In genomic region chr9:127204771-127205470, GRCh38 we compare ENCODE assay signal across 9 cellular contexts. TPM values are rescaled to one million over a fixed set of nuclear protein-coding genes. Genes with fewer than 3 reads are reported as not detected.
A peak's percentile ranks its signal among the peaks of the same experiment; 100 is the strongest.
DNase-seq lines count a peak whose midpoint lies in the region; ATAC-seq, FAIRE-seq and TF ChIP-seq lines count a peak whose summit lies in the region.
"Had no signal": no experiment of that assay in that cellular context is flagged by ENCODE, and none has a peak within 500 bp of the region (broad histone marks: within the 10 kb centered on the region; RNA-seq: fewer than 3 reads in every experiment).

No MANE protein-coding gene starts in this region.

- DNase-seq in Daoy (ENCODE audit: low read depth) = peak; percentile 76
- peak; percentile 82 for DNase-seq in M059J (ENCODE audit: low read depth)
- peak; percentile 67 for DNase-seq in adipocyte (ENCODE audit: low read depth)
- DNase-seq in HepG2 (ENCODE audit: low spot score) = peak; percentile 31
- DNase-seq in lower leg skin (ENCODE audit: low spot score in 2 of 2) = no peak
- no peak for DNase-seq in esophagus squamous epithelium (lab: John Stamatoyannopoulos, UW)
- no peak for DNase-seq in NCI-H226
- DNase-seq in CD4-positive, alpha-beta memory T cell = no peak

- H3K27me3 ChIP-seq in adipocyte (replicated peaks; ENCODE audit: control insufficient read depth, insufficient read depth, low read length) (peaks cover 43% of the 10 kb centered on the region), HepG2 (ENCODE audit: control insufficient read depth in 1 of 2, insufficient read depth in 2 of 2, low read length in 2 of 2) (no peaks in the 10 kb centered on the region), esophagus squamous epithelium (no peaks in the 10 kb centered on the region)
- H3K27me3 ChIP-seq in CD4-positive, alpha-beta memory T cell (ENCODE audit: insufficient read depth, low read length) = no peaks in the 10 kb centered on the region

- TF ChIP-seq POLR2A in HepG2 (IDR thresholded peaks at IDR 0.05; ENCODE audit: insufficient read depth in 1 of 2, low read depth in 2 of 2, low read length in 2 of 2) = no peak
- TF ChIP-seq POLR2A in lower leg skin (IDR thresholded peaks at IDR 0.05) = no peak
- TF ChIP-seq POLR2A in esophagus squamous epithelium (IDR thresholded peaks at IDR 0.05) = no peak

- in situ Hi-C loops in HepG2 (cut with HindIII; ENCODE audit: extremely low pct_ligation_motif_present, low pct_unique_long_range_greater_than_20kb) = no loop called here

- intact Hi-C loops in HepG2 (cut with micrococcal nuclease; ENCODE audit: unreplicated experiment) = no loop called here
- intact Hi-C loops in lower leg skin (cut with DNase I; ENCODE audit: low total_unique reads) = no loop called here
- intact Hi-C loops in esophagus squamous epithelium (cut with DNase I) = loop anchor here (5.0 kb wide), 1 partner anchor 268 kb away; no protein-coding TSS in a partner anchor
- intact Hi-C loops in CD4-positive, alpha-beta memory T cell (cut with micrococcal nuclease) = no loop called here

- no peaks in the 10 kb centered on the region for H3K79me2 ChIP-seq in HepG2 (ENCODE audit: insufficient read depth, low read length)

- WGBS in HepG2 (ENCODE audit: low lambda C conversion rate) = 15% methylated on average over 4 of the region's 7 CpGs
- 68 to 71% methylated on average over 6 to 7 of the region's 7 CpGs for WGBS in lower leg skin, 2 donors
- 69% methylated on average over 7 of the region's 7 CpGs; no CpG with 5 or more reads in 1 of the 2 donors for WGBS in esophagus squamous epithelium, 2 donors

- H3K27ac ChIP-seq in HepG2 (ENCODE audit: extremely low read length, insufficient read depth, low read length) (no peak overlapping the region), esophagus squamous epithelium (no peak overlapping the region)
- no peak overlapping the region for H3K27ac ChIP-seq in CD4-positive, alpha-beta memory T cell (ENCODE audit: low read depth, low read length)

- H3K9me3 ChIP-seq in adipocyte (ENCODE audit: control insufficient read depth, low read length) (no peaks in the 10 kb centered on the region), HepG2 (ENCODE audit: low read length) (no peaks in the 10 kb centered on the region), esophagus squamous epithelium (no peaks in the 10 kb centered on the region)
- no peaks in the 10 kb centered on the region for H3K9me3 ChIP-seq in CD4-positive, alpha-beta memory T cell (ENCODE audit: control insufficient read depth in 1 of 2, low read length in 2 of 2)

- TF ChIP-seq CTCF in HepG2 (CRISPR knock-in tag; IDR thresholded peaks at IDR 0.05) (peak; percentile 33; the same call in 1 of the 2 replicates), lower leg skin (IDR thresholded peaks at IDR 0.05) (no peak), esophagus squamous epithelium (IDR thresholded peaks at IDR 0.05) (peak in 1 of 6 experiments; percentile 3)

- H3K36me3 ChIP-seq in adipocyte (ENCODE audit: control insufficient read depth, insufficient read depth, low read length, severe bottlenecking) (no peaks in the 10 kb centered on the region), HepG2 (replicated peaks in 1 of 2; ENCODE audit: control insufficient read depth in 1 of 2, insufficient read depth in 2 of 2, low read length in 2 of 2) (no peaks in the 10 kb centered on the region), esophagus squamous epithelium (no peaks in the 10 kb centered on the region)
- H3K36me3 ChIP-seq in CD4-positive, alpha-beta memory T cell (ENCODE audit: insufficient read depth, low read length) = no peaks in the 10 kb centered on the region

- no peak overlapping the region for H3K4me2 ChIP-seq in HepG2 (ENCODE audit: low read depth, low read length)

- H3K36me3 Mint-ChIP-seq in CD4-positive, alpha-beta memory T cell = no peaks in the 10 kb centered on the region

- TF ChIP-seq EP300 in HepG2 (IDR thresholded peaks at IDR 0.05; ENCODE audit: low read depth in 2 of 2, low read length in 2 of 2) (no peak), HepG2 (CRISPR knock-in tag; IDR thresholded peaks at IDR 0.05; ENCODE audit: borderline replicate concordance) (no peak)

- no peaks in the 10 kb centered on the region for H3K9me3 Mint-ChIP-seq in CD4-positive, alpha-beta memory T cell

- H4K20me1 ChIP-seq in HepG2 (ENCODE audit: insufficient read depth, low read length) = no peaks in the 10 kb centered on the region

- H3K9ac ChIP-seq in adipocyte (ENCODE audit: low read length) (no peak overlapping the region), HepG2 (ENCODE audit: insufficient read depth, low read depth, low read length) (no peak overlapping the region)

- POLR2A ChIA-PET in HepG2 (lab: Yijun Ruan, JAX) = no interaction called here
- POLR2A ChIA-PET in CD4-positive, alpha-beta memory T cell (lab: Charles Lee; ENCODE audit: partially characterized antibody) = no interaction called here

- H3K4me1 ChIP-seq in adipocyte (ENCODE audit: control insufficient read depth, insufficient read depth, low read length) (peaks cover 7% of the 10 kb centered on the region), HepG2 (ENCODE audit: insufficient read depth, low read length) (peaks cover 9% of the 10 kb centered on the region), esophagus squamous epithelium (peaks cover 0 to 9% (median 0%) of the 10 kb centered on the region in 3 donors)
- no peaks in the 10 kb centered on the region for H3K4me1 ChIP-seq in CD4-positive, alpha-beta memory T cell (ENCODE audit: insufficient read depth, low read length)

- no peak for TF ChIP-seq RAD21 in HepG2 (CRISPR knock-in tag; IDR thresholded peaks at IDR 0.05)

- H3K27ac Mint-ChIP-seq in CD4-positive, alpha-beta memory T cell = peak overlapping the region in 1 of 7 donors; percentile 83

- CTCF ChIA-PET in HepG2 (lab: Yijun Ruan, JAX; ENCODE audit: low intra/inter-chr PET ratio, low total read pairs) = interaction anchor here (1.3 kb wide), 1 partner anchor 213 kb away, joined by 4 read pairs; no protein-coding TSS in a partner anchor
- CTCF ChIA-PET in CD4-positive, alpha-beta memory T cell (lab: Charles Lee; ENCODE audit: partially characterized antibody) = no interaction called here

- ATAC-seq in HepG2 = peak; percentile 68

- no peaks in the 10 kb centered on the region for H3K27me3 Mint-ChIP-seq in CD4-positive, alpha-beta memory T cell

- no peak overlapping the region for H3K4me3 ChIP-seq in adipocyte (ENCODE audit: low read length)
- no peak overlapping the region for H3K4me3 ChIP-seq in HepG2 (replicated peaks in 1 of 3; ENCODE audit: insufficient read depth in 1 of 3, low read depth in 2 of 3, low read length in 3 of 3)
- no peak overlapping the region for H3K4me3 ChIP-seq in lower leg skin (ENCODE audit: low read depth, poor library complexity, severe bottlenecking)
- no peak overlapping the region for H3K4me3 ChIP-seq in esophagus squamous epithelium
- no peak overlapping the region for H3K4me3 ChIP-seq in CD4-positive, alpha-beta memory T cell (ENCODE audit: low read length in 2 of 2)

- no TSS peak for BruUV-seq in HepG2 (replicated peaks; lab: Mats Ljungman, UMichigan)

- no peak overlapping the region for H3K4me3 Mint-ChIP-seq in CD4-positive, alpha-beta memory T cell

- no peak overlapping the region for H2AFZ ChIP-seq in HepG2 (ENCODE audit: low read length)

- no peak for FAIRE-seq in HepG2 (lab: Jason Lieb, UNC)
- FAIRE-seq: endothelial cell of umbilical vein had no signal

- peaks cover 0 to 5% (median under 1%) of the 10 kb centered on the region in 4 donors for H3K4me1 Mint-ChIP-seq in CD4-positive, alpha-beta memory T cell

TF ChIP-seq in HepG2, 621 proteins besides CTCF, POLR2A, EP300 and RAD21 (continues in another document):
- TF ChIP-seq XRCC5 (optimal IDR thresholded peaks at IDR 0.05; ENCODE audit: low read length) = peak; percentile 26
- peak; percentile 45 for TF ChIP-seq FOSL2 (CRISPR knock-in tag; IDR thresholded peaks at IDR 0.05)
- TF ChIP-seq STAG1 (CRISPR knock-in tag; IDR thresholded peaks at IDR 0.05) = peak; percentile 49
- no peak for TF ChIP-seq HNRNPUL1 (IDR thresholded peaks at IDR 0.05; ENCODE audit: low read depth, low read length)

RNA-seq across cellular contexts. Expression of gene GARNL3, which starts 59.7 kb away (rescaled TPM):
- 3.5 and 14.0 TPM in 2 replicates for total RNA-seq in Daoy (2014; rRNA removed; shearing (Covaris generic))
- 3.6 and 5.9 TPM in 2 replicates for total RNA-seq in M059J (2014; rRNA removed; shearing (Covaris generic))
- 6.0 and 11.0 TPM in 2 replicates for total RNA-seq in HepG2 (2016; rRNA removed; fragmentation: Illumina TruSeq; extraction: Trizol)
- total RNA-seq in HepG2 (2016; cell fraction: cytosol; rRNA removed; fragmentation: Illumina TruSeq; extraction: Trizol; ENCODE audit: low read depth) = 5.0 and 6.1 TPM in 2 replicates
- total RNA-seq in HepG2 (2016; cell fraction: insoluble cytoplasmic fraction; rRNA removed; fragmentation: Illumina TruSeq; extraction: Trizol) = 4.9 and 8.3 TPM in 2 replicates
- total RNA-seq in HepG2 (2016; cell fraction: membrane; rRNA removed; fragmentation: Illumina TruSeq; extraction: Trizol) = 4.0 and 4.8 TPM in 2 replicates
- total RNA-seq in HepG2 (2016; cell fraction: nucleus; rRNA removed; fragmentation: Illumina TruSeq; extraction: Trizol) = 23.2 and 25.8 TPM in 2 replicates
- polyA plus RNA-seq in HepG2 (2011; rRNA removed) = 3.9 and 6.7 TPM in 2 replicates
- polyA plus RNA-seq in HepG2 (2011; cell fraction: cytosol; rRNA removed) = 2.0 and 3.1 TPM in 2 replicates
- 30.0 and 33.5 TPM in 2 replicates for polyA plus RNA-seq in HepG2 (2011; cell fraction: nucleus; rRNA removed)
- polyA plus RNA-seq in HepG2 (2012) = 7.4 and 7.5 TPM in 2 replicates
- polyA plus RNA-seq in HepG2 (2016; cell fraction: cytosol; fragmentation: Illumina TruSeq; extraction: Trizol; ENCODE audit: low read depth) = 1.2 and 1.5 TPM in 2 replicates
- polyA plus RNA-seq in HepG2 (2016; cell fraction: insoluble cytoplasmic fraction; fragmentation: Illumina TruSeq; extraction: Trizol; ENCODE audit: low read depth) = 2.9 and 4.3 TPM in 2 replicates
- polyA plus RNA-seq in HepG2 (2016; cell fraction: membrane; fragmentation: Illumina TruSeq; extraction: Trizol; ENCODE audit: low read depth) = 2.1 and 2.2 TPM in 2 replicates
- polyA plus RNA-seq in HepG2 (2016; cell fraction: nucleus; fragmentation: Illumina TruSeq; extraction: Trizol; ENCODE audit: insufficient read depth, low read depth) = 20.4 and 21.1 TPM in 2 replicates
- polyA minus RNA-seq in HepG2 (2011; rRNA and poly(A)+ RNA removed; ENCODE audit: low replicate concordance) = 4.7 and 5.2 TPM in 2 replicates
- 3.6 and 7.7 TPM in 2 replicates for polyA minus RNA-seq in HepG2 (2011; cell fraction: cytosol; rRNA and poly(A)+ RNA removed)
- 29.7 and 53.3 TPM in 2 replicates for polyA minus RNA-seq in HepG2 (2011; cell fraction: nucleus; rRNA and poly(A)+ RNA removed)
- 10 to 100 TPM; 11.9 to 19.1 (median 16.5) TPM for total RNA-seq in lower leg skin
- total RNA-seq in esophagus squamous epithelium = 10 to 100 TPM in 1 of 4 donors, 1 to 10 TPM in 3; 1.1 to 22.9 (median 8.2) TPM
- total RNA-seq in CD4-positive, alpha-beta memory T cell = 1 to 10 TPM; 5.9 to 6.6 TPM
- under 1 TPM in 1 of 2 donors, not detected in 1; 0.41 TPM for polyA plus RNA-seq in CD4-positive, alpha-beta memory T cell

Comparison
In these comparisons a context has a peak if more than half of its experiments do, and no peak if none do; other contexts are left out.
1. DNase-seq: peak in Daoy (single experiment), M059J (single experiment), adipocyte (single experiment) and HepG2 (single experiment); none in lower leg skin (0 of 2), esophagus squamous epithelium (single experiment), NCI-H226 (single experiment) and CD4-positive, alpha-beta memory T cell (0 of 5).